In genomic region chr20:25207960-25208534, GRCh38 we compare ENCODE assay signal across 19 cellular contexts. TPM values are rescaled to one million over a fixed set of nuclear protein-coding genes. Genes with fewer than 3 reads are reported as not detected.
DNase-seq lines count a peak whose midpoint lies in the region; ATAC-seq, FAIRE-seq and TF ChIP-seq lines count a peak whose summit lies in the region.
"Had no signal": no experiment of that assay in that cellular context is flagged by ENCODE, and none has a peak within 500 bp of the region (broad histone marks: within the 10 kb centered on the region; RNA-seq: fewer than 3 reads in every experiment).

No MANE protein-coding gene starts in this region.

- peaks cover 10 to 13% of the 10 kb centered on the region in 2 donors for H3K4me1 Mint-ChIP-seq in natural killer cell treated with Interleukin-12 subunit alpha and Interleukin-12 subunit beta and Interleukin-15 and Interleukin-18, amount 100 ng/mL, for 72 hours (ENCODE audit: low read depth in 2 of 2)

- H3K27ac Mint-ChIP-seq in natural killer cell treated with Interleukin-12 subunit alpha and Interleukin-12 subunit beta and Interleukin-15 and Interleukin-18, amount 100 ng/mL, for 72 hours: no peak overlapping the region
- H3K27ac Mint-ChIP-seq: H9 had no signal

- peaks cover 15% of the 10 kb centered on the region for H3K79me2 ChIP-seq in smooth muscle cell (ENCODE audit: low read depth)

- TF ChIP-seq POLR2A in A549 (IDR thresholded peaks at IDR 0.05; ENCODE audit: low read length): no peak

- H2AFZ ChIP-seq in smooth muscle cell (ENCODE audit: low read depth): no peak overlapping the region

- H3K9me3 ChIP-seq in A549 (no peaks in the 10 kb centered on the region), HEK293 (ENCODE audit: control insufficient read depth, insufficient read depth, low read depth, low read length) (no peaks in the 10 kb centered on the region), left lung (no peaks in the 10 kb centered on the region), smooth muscle cell (replicated peaks; ENCODE audit: low read depth) (no peaks in the 10 kb centered on the region)
- H3K9me3 ChIP-seq: MG63 had no signal

- H3K4me2 ChIP-seq in A549 (peak overlapping the region; percentile 49), smooth muscle cell (peak overlapping the region; percentile 44)

- CTCF ChIA-PET in A549 (lab: Yijun Ruan, JAX): interaction anchor here (1.0 to 2.2 kb wide), 5 partner anchors 9 to 214 kb away, joined by 3 to 8 read pairs (median 4); partner anchors contain the start of gene PYGB
- CTCF ChIA-PET in HEK293 (lab: Yijun Ruan, JAX): interaction anchor here (1.3 kb wide), 1 partner anchor 39 kb away, joined by 4 read pairs; no protein-coding TSS in a partner anchor

- H3K4me1 ChIP-seq in A549 (peaks cover 20% of the 10 kb centered on the region), HEK293 (ENCODE audit: control insufficient read depth, insufficient read depth, low read length) (no peaks in the 10 kb centered on the region), left lung (peaks cover 0 to 17% of the 10 kb centered on the region in 2 donors), smooth muscle cell (ENCODE audit: low read depth) (peaks cover 5% of the 10 kb centered on the region)

- H3F3A ChIP-seq in smooth muscle cell (ENCODE audit: low read depth): no peaks in the 10 kb centered on the region

- peak in 1 of 2 experiments; percentile 54; a peak in 3 of 6 replicates for ATAC-seq in A549
- peak; percentile 54 for ATAC-seq in left lung
- ATAC-seq in natural killer cell treated with Interleukin-12 subunit alpha and Interleukin-12 subunit beta and Interleukin-15 and Interleukin-18, amount 100 ng/mL, for 72 hours: no peak
- ATAC-seq: Panc1 had no signal

- H3K27ac ChIP-seq in A549 (peak overlapping the region; percentile 39 to 47; a peak in 5 of 6 replicates), HEK293 (ENCODE audit: extremely low read depth, low read depth, low read length) (no peak overlapping the region), left lung (no peak overlapping the region), smooth muscle cell (ENCODE audit: low read depth) (no peak overlapping the region)

- H3K27me3 ChIP-seq in left lung (no peaks in the 10 kb centered on the region), smooth muscle cell (ENCODE audit: low read depth) (no peaks in the 10 kb centered on the region)
- H3K27me3 ChIP-seq: MG63 had no signal

- H3K4me3 ChIP-seq in A549: no peak overlapping the region
- no peak overlapping the region for H3K4me3 ChIP-seq in HEK293 (ENCODE audit: low read depth, low read length)
- H3K4me3 ChIP-seq in left lung: no peak overlapping the region
- H3K4me3 ChIP-seq in smooth muscle cell: no peak overlapping the region
- H3K4me3 ChIP-seq: MG63 had no signal

- no peak for TF ChIP-seq CTCF in A549 (IDR thresholded peaks at IDR 0.05)
- TF ChIP-seq CTCF in HEK293 (tag by site-specific recombination; IDR thresholded peaks at IDR 0.05): no peak
- TF ChIP-seq CTCF in left lung (IDR thresholded peaks at IDR 0.05): no peak
- no peak for TF ChIP-seq CTCF in smooth muscle cell (IDR thresholded peaks at IDR 0.05; ENCODE audit: borderline replicate concordance, insufficient read depth, poor library complexity, severe bottlenecking)

- H3K36me3 Mint-ChIP-seq in natural killer cell treated with Interleukin-12 subunit alpha and Interleukin-12 subunit beta and Interleukin-15 and Interleukin-18, amount 100 ng/mL, for 72 hours: no peaks in the 10 kb centered on the region

- DNase-seq in A549 (ENCODE audit: low read depth in 1 of 2, low spot score in 1 of 2) (no peak), left lung (no peak), smooth muscle cell (lab: John Stamatoyannopoulos, UW; ENCODE audit: unreplicated experiment) (no peak), DMS79 (lab: John Stamatoyannopoulos, UW) (no peak)
- DNase-seq in natural killer cell treated with Interleukin-12 subunit alpha and Interleukin-12 subunit beta and Interleukin-15 and Interleukin-18, amount 100 ng/mL, for 72 hours (ENCODE audit: low spot score): no peak
- no peak for DNase-seq in stimulated activated CD4-positive, alpha-beta T cell treated with anti-CD3 and anti-CD28 coated beads, Interleukin-4, amount 100 ng/mL, for 1 hour
- DNase-seq: GDM1, H9, Kasumi-1, MG63, NCI-H1048, NCI-H1436, NCI-H1930, NCI-H345, NCI-H526 had no signal

- peaks cover 5 to 36% of the 10 kb centered on the region in 2 experiments; a peak in 2 of 3 replicates for H3K36me3 ChIP-seq in HEK293 (ENCODE audit: control insufficient read depth in 2 of 2, insufficient read depth in 1 of 2, low read length in 2 of 2)
- peaks cover 0 to 41% of the 10 kb centered on the region in 2 donors for H3K36me3 ChIP-seq in left lung
- peaks cover 7% of the 10 kb centered on the region for H3K36me3 ChIP-seq in smooth muscle cell (ENCODE audit: low read depth)
- H3K36me3 ChIP-seq: MG63 had no signal

- no peak overlapping the region for H3K9ac ChIP-seq in smooth muscle cell (ENCODE audit: low read depth)

- TF ChIP-seq RAD21 in A549 (conservative IDR thresholded peaks at IDR 0.05 in 1 of 2, IDR thresholded peaks at IDR 0.05 in 1 of 2): no peak

- 61% methylated on average over 9 of the region's 9 CpGs for WGBS in A549 (ENCODE audit: missing lambda C conversion rate)
- WGBS in smooth muscle cell (ENCODE audit: low lambda C conversion rate): 76% methylated on average over 9 of the region's 9 CpGs

- no peaks in the 10 kb centered on the region for H3K27me3 Mint-ChIP-seq in natural killer cell treated with Interleukin-12 subunit alpha and Interleukin-12 subunit beta and Interleukin-15 and Interleukin-18, amount 100 ng/mL, for 72 hours

- peaks cover 42% of the 10 kb centered on the region for H4K20me1 ChIP-seq in smooth muscle cell (ENCODE audit: low read depth)

- no peak for FAIRE-seq in A549 (lab: Jason Lieb, UNC)
- FAIRE-seq: HTR-8/SVneo had no signal

- intact Hi-C loops in left lung (cut with DNase I): no loop called here

- no peak for TF ChIP-seq EP300 in A549 (IDR thresholded peaks at IDR 0.05)

- no peak overlapping the region for H3K4me3 Mint-ChIP-seq in natural killer cell treated with Interleukin-12 subunit alpha and Interleukin-12 subunit beta and Interleukin-15 and Interleukin-18, amount 100 ng/mL, for 72 hours
- H3K4me3 Mint-ChIP-seq: CD14-positive monocyte, H9 had no signal

- POLR2A ChIA-PET in A549 (lab: Yijun Ruan, JAX): interaction anchor here (1.1 kb wide), 1 partner anchor 39 kb away, joined by 3 read pairs; no protein-coding TSS in a partner anchor
- POLR2A ChIA-PET in HEK293 (lab: Yijun Ruan, JAX): no interaction called here

- no peaks in the 10 kb centered on the region for H3K9me3 Mint-ChIP-seq in natural killer cell treated with Interleukin-12 subunit alpha and Interleukin-12 subunit beta and Interleukin-15 and Interleukin-18, amount 100 ng/mL, for 72 hours
- H3K9me3 Mint-ChIP-seq: CD14-positive monocyte, H9 had no signal

TF ChIP-seq in A549, 52 proteins besides CTCF, POLR2A, EP300 and RAD21 (continues in another document):
- TF ChIP-seq RCOR1 (IDR thresholded peaks at IDR 0.05; ENCODE audit: low read depth, low read length): no peak
- TF ChIP-seq JUN (IDR thresholded peaks at IDR 0.05): no peak
- TF ChIP-seq KDM5A (IDR thresholded peaks at IDR 0.05): no peak
- TF ChIP-seq TP53 (CRISPR knock-in tag; IDR thresholded peaks at IDR 0.05): no peak
- TF ChIP-seq ESRRA (IDR thresholded peaks at IDR 0.05; ENCODE audit: borderline replicate concordance, low read length): no peak
- TF ChIP-seq EHMT2 (IDR thresholded peaks at IDR 0.05; ENCODE audit: low read depth): no peak
- TF ChIP-seq CBX8 (IDR thresholded peaks at IDR 0.05): no peak

TF ChIP-seq in HEK293, 187 proteins besides CTCF, POLR2A, EP300 and RAD21:
- no peak for TF ChIP-seq TRIM28 (IDR thresholded peaks at IDR 0.05; ENCODE audit: borderline replicate concordance, low read length)
- TF ChIP-seq EGR2 (tag by site-specific recombination; IDR thresholded peaks at IDR 0.05; ENCODE audit: low read depth): 0 out of 2 replicates have a peak, but pooled peaks have one; percentile 12

RNA-seq across cellular contexts. Expression of gene ENTPD6, which starts 12.5 kb away (rescaled TPM):
- 85.7 and 95.4 TPM in 2 replicates for polyA plus RNA-seq in A549 (2011; rRNA removed)
- 121 and 136 TPM in 2 replicates for polyA plus RNA-seq in A549 (2012; cell fraction: cytosol; rRNA removed)
- 433 and 486 TPM in 2 replicates for polyA plus RNA-seq in A549 (2012; cell fraction: nucleus; rRNA removed)
- 86.9 to 90.0 TPM (median 87.0 TPM) in 3 replicates for polyA plus RNA-seq in A549 (2017; fragmentation: RNase III; extraction: RNeasy Plus Mini Kit Qiagen cat#74134 plus additional on column Dnase treatment)
- polyA minus RNA-seq in A549 (2011; rRNA and poly(A)+ RNA removed): 77.7 and 83.6 TPM in 2 replicates
- 10 to 100 TPM; 72.7 to 76.3 TPM for total RNA-seq in left lung
- 12.6 and 30.1 TPM in 2 replicates for total RNA-seq in smooth muscle cell
- 19.9 and 34.0 TPM in 2 replicates for polyA plus RNA-seq in smooth muscle cell
- 10 to 100 TPM; 24.9 to 58.7 TPM for total RNA-seq in natural killer cell treated with Interleukin-12 subunit alpha and Interleukin-12 subunit beta and Interleukin-15 and Interleukin-18, amount 100 ng/mL, for 72 hours

RNA-seq across cellular contexts. Expression of gene PYGB, which starts 39.8 kb away (rescaled TPM):
- polyA plus RNA-seq in A549 (2011; rRNA removed): 100 and 113 TPM in 2 replicates
- polyA plus RNA-seq in A549 (2012; cell fraction: cytosol; rRNA removed): 80.7 and 98.5 TPM in 2 replicates
- polyA plus RNA-seq in A549 (2012; cell fraction: nucleus; rRNA removed): 252 and 288 TPM in 2 replicates
- polyA plus RNA-seq in A549 (2017; fragmentation: RNase III; extraction: RNeasy Plus Mini Kit Qiagen cat#74134 plus additional on column Dnase treatment): 85.5 to 93.7 TPM (median 93.2 TPM) in 3 replicates
- polyA minus RNA-seq in A549 (2011; rRNA and poly(A)+ RNA removed): 178 and 188 TPM in 2 replicates
- 10 to 100 TPM; 78.2 to 81.3 TPM for total RNA-seq in left lung
- 31.8 and 44.4 TPM in 2 replicates for total RNA-seq in smooth muscle cell
- 39.4 and 43.3 TPM in 2 replicates for polyA plus RNA-seq in smooth muscle cell
- total RNA-seq in natural killer cell treated with Interleukin-12 subunit alpha and Interleukin-12 subunit beta and Interleukin-15 and Interleukin-18, amount 100 ng/mL, for 72 hours: 10 to 100 TPM; 35.9 to 40.4 TPM

Comparison
In these comparisons a context has a peak if more than half of its experiments do, and no peak if none do; other contexts are left out.
1. H3K27ac ChIP-seq: peak in A549 (2 of 2); none in HEK293 (single experiment), left lung (0 of 2) and smooth muscle cell (single experiment).